In the genomic region with DNA sequence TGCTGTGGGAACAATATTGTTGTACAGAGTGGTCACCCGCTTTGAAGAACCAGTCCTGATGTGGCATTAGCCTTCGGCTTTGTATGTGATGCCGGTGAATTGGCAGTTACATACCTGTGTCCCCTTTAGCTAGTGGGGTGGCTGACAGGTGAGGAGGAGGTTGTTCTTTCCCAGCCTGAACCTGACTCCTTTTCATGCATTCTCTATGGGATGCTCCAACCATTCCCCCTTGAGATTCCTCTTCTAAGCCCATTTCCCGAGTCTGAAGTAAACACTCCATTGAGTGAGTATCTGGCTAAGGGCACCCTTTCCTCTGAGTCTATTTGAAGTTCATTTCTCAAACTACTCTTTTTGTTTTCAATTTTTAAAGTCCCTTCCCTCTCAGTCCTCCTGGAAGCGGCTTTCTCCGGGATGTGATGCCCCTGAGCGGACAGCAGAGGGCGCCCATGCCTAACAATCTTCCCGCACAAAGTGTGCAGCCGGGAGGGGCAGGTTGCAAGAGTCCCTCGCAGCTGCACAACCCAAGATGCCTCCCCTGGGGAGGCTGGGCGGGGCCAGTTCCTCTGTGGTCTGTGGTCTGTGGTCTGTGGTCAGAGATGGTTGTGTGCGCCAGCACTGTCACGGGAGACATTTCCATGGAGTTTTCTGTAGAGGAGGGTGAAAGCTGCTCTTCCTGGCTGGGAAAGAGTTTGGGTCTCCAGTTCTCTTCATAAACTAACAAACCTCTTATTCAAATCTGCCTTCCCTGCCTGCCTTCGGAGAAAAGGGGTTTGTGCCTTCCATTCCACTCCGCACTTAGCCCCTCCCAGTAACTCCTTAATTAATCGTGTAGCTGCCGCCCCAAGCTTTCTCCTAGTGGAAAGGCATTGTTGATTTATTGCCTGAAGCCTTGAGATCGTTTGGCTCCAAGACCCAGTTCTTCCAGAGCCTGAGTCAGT, we compare ENCODE assay signal across 8 cellular contexts. TPM values are rescaled to one million over a fixed set of nuclear protein-coding genes. Genes with fewer than 3 reads are reported as not detected.
DNase-seq lines count a peak whose midpoint lies in the region; ATAC-seq lines count a peak whose summit lies in the region.

No MANE protein-coding gene starts in this region.

- DNase-seq in CD8-positive, alpha-beta memory T cell: peak; percentile 85 to 94 (median 89)
- DNase-seq in NCI-H748 treated with DMSO at 0.1 percent for 48 hours (lab: John Stamatoyannopoulos, UW): peak; percentile 49
- DNase-seq in activated CD4-positive, alpha-beta memory T cell treated with anti-CD3 and anti-CD28 coated beads for 36 hours: peak; percentile 93
- DNase-seq in effector CD4-positive, alpha-beta T cell: peak; percentile 81
- peak; percentile 96 for DNase-seq in mesenchymal stem cell
- peak; percentile 71 for DNase-seq in stimulated activated CD8-positive, alpha-beta memory T cell treated with anti-CD3 and anti-CD28 coated beads, Interleukin-15, amount 100 ng/mL, for 24 hours (ENCODE audit: low read depth)

- peak overlapping the region in 7 of 8 donors; percentile 59 to 95 (median 81) for H3K27ac Mint-ChIP-seq in CD8-positive, alpha-beta memory T cell
- peak overlapping the region; percentile 81 for H3K27ac Mint-ChIP-seq in activated CD4-positive, alpha-beta memory T cell treated with anti-CD3 and anti-CD28 coated beads for 36 hours

- H3K9me3 ChIP-seq in CD8-positive, alpha-beta memory T cell (ENCODE audit: low read length): no peaks in the 10 kb centered on the region
- peaks cover 5% of the 10 kb centered on the region for H3K9me3 ChIP-seq in mesenchymal stem cell (ENCODE audit: control insufficient read depth, low read length)

- no peak overlapping the region for H2BK15ac ChIP-seq in mesenchymal stem cell (ENCODE audit: low read depth, poor library complexity, severe bottlenecking)

- H4K8ac ChIP-seq in mesenchymal stem cell (ENCODE audit: low read length): peak overlapping the region; percentile 32

- H3K18ac ChIP-seq in mesenchymal stem cell (ENCODE audit: low read depth in 1 of 2, low read length in 2 of 2): no peak overlapping the region

- peaks cover 11 to 19% (median 15%) of the 10 kb centered on the region in 3 donors for H3K4me1 Mint-ChIP-seq in CD8-positive, alpha-beta memory T cell
- peaks cover 20% of the 10 kb centered on the region for H3K4me1 Mint-ChIP-seq in activated CD4-positive, alpha-beta memory T cell treated with anti-CD3 and anti-CD28 coated beads for 36 hours (ENCODE audit: low read depth)

- ATAC-seq in GM19452 (IDR thresholded peaks at IDR 0.05; ENCODE audit: unreplicated experiment): peak; percentile 99
- ATAC-seq in HG03558 (IDR thresholded peaks at IDR 0.05; ENCODE audit: extremely low read depth, unreplicated experiment): peak; percentile 89

- H4K91ac ChIP-seq in mesenchymal stem cell (ENCODE audit: low read length): no peak overlapping the region

- H3K23ac ChIP-seq in mesenchymal stem cell (ENCODE audit: low read length in 2 of 2): no peak overlapping the region

- peak overlapping the region; percentile 83 for H3K9ac ChIP-seq in mesenchymal stem cell (ENCODE audit: low read length)

- H3K4me3 ChIP-seq in CD8-positive, alpha-beta memory T cell (ENCODE audit: low read length): peak overlapping the region; percentile 5
- peak overlapping the region in 1 of 2 experiments; percentile 67 for H3K4me3 ChIP-seq in mesenchymal stem cell (ENCODE audit: insufficient read depth in 1 of 2, low read depth in 1 of 2, low read length in 2 of 2)

- no peak overlapping the region for H2AK5ac ChIP-seq in mesenchymal stem cell (ENCODE audit: low read length, severe bottlenecking)

- no peaks in the 10 kb centered on the region for H3K79me1 ChIP-seq in mesenchymal stem cell (replicated peaks; ENCODE audit: low read length, poor library complexity, severe bottlenecking)

- H3K27me3 ChIP-seq in CD8-positive, alpha-beta memory T cell (ENCODE audit: insufficient read depth, low read length, poor library complexity, severe bottlenecking): peaks cover 7% of the 10 kb centered on the region
- peaks cover 63 to 67% of the 10 kb centered on the region in 2 experiments for H3K27me3 ChIP-seq in mesenchymal stem cell (ENCODE audit: control insufficient read depth in 1 of 2, insufficient read depth in 1 of 2, low read length in 2 of 2)

- H3K4me3 Mint-ChIP-seq in CD8-positive, alpha-beta memory T cell: peak overlapping the region; percentile 55 to 84 (median 79)
- H3K4me3 Mint-ChIP-seq in activated CD4-positive, alpha-beta memory T cell treated with anti-CD3 and anti-CD28 coated beads for 36 hours: peak overlapping the region; percentile 66

- H3K14ac ChIP-seq in mesenchymal stem cell (ENCODE audit: low read length in 2 of 2): no peak overlapping the region

- H2BK5ac ChIP-seq in mesenchymal stem cell (ENCODE audit: low read depth, low read length, poor library complexity, severe bottlenecking): no peak overlapping the region

- no peaks in the 10 kb centered on the region for H3K36me3 ChIP-seq in CD8-positive, alpha-beta memory T cell (ENCODE audit: insufficient read depth, low read length)
- H3K36me3 ChIP-seq in mesenchymal stem cell (ENCODE audit: control insufficient read depth in 1 of 2, insufficient read depth in 2 of 2, low read depth in 1 of 2, low read length in 2 of 2): no peaks in the 10 kb centered on the region

- intact Hi-C loops in activated CD4-positive, alpha-beta memory T cell treated with anti-CD3 and anti-CD28 coated beads for 36 hours (cut with micrococcal nuclease): loop anchor here (1.0 to 5.0 kb wide), 5 partner anchors 200 to 689 kb away; a partner anchor contains a TSS

- peak overlapping the region; percentile 53 for H3K4me2 ChIP-seq in mesenchymal stem cell (ENCODE audit: low read length, poor library complexity, severe bottlenecking)

- POLR2A ChIA-PET in CD8-positive, alpha-beta memory T cell (lab: Charles Lee): interaction anchor here (0.5 kb wide), 1 partner anchor 198 kb away, joined by 3 read pairs; no protein-coding TSS in a partner anchor
- POLR2A ChIA-PET in activated CD4-positive, alpha-beta memory T cell treated with anti-CD3 and anti-CD28 coated beads for 36 hours (lab: Charles Lee): interaction anchor here (1.1 kb wide), 1 partner anchor 198 kb away, joined by 3 read pairs; no protein-coding TSS in a partner anchor

- 17% methylated on average over 17 of the region's 19 CpGs for WGBS in mesenchymal stem cell

- H3K36me3 Mint-ChIP-seq in CD8-positive, alpha-beta memory T cell: no peaks in the 10 kb centered on the region
- H3K36me3 Mint-ChIP-seq in activated CD4-positive, alpha-beta memory T cell treated with anti-CD3 and anti-CD28 coated beads for 36 hours: peaks cover 2% of the 10 kb centered on the region

- peaks cover 25 to 71% of the 10 kb centered on the region in 2 donors for H3K27me3 Mint-ChIP-seq in CD8-positive, alpha-beta memory T cell
- peaks cover 57% of the 10 kb centered on the region for H3K27me3 Mint-ChIP-seq in activated CD4-positive, alpha-beta memory T cell treated with anti-CD3 and anti-CD28 coated beads for 36 hours

- CTCF ChIA-PET in CD8-positive, alpha-beta memory T cell (lab: Charles Lee): interaction anchor here (0.8 to 15.4 kb wide), 21 partner anchors 9 to 1087 kb away, joined by 3 to 276 read pairs (median 4); a partner anchor contains a TSS
- CTCF ChIA-PET in activated CD4-positive, alpha-beta memory T cell treated with anti-CD3 and anti-CD28 coated beads for 36 hours (lab: Charles Lee): interaction anchor here (0.6 to 9.1 kb wide), 33 partner anchors 8 to 1086 kb away, joined by 3 to 312 read pairs (median 4); a partner anchor contains a TSS

- H2BK120ac ChIP-seq in mesenchymal stem cell (ENCODE audit: low read depth, low read length): no peak overlapping the region

- H3K27ac ChIP-seq in CD8-positive, alpha-beta memory T cell (ENCODE audit: low read depth, low read length): no peak overlapping the region
- no peak overlapping the region for H3K27ac ChIP-seq in mesenchymal stem cell (ENCODE audit: low read length, poor library complexity, severe bottlenecking)

- no peak overlapping the region for H2BK12ac ChIP-seq in mesenchymal stem cell (ENCODE audit: low read length in 2 of 2)

- peaks cover 0 to 2% (median 0%) of the 10 kb centered on the region in 5 donors for H3K9me3 Mint-ChIP-seq in CD8-positive, alpha-beta memory T cell
- no peaks in the 10 kb centered on the region for H3K9me3 Mint-ChIP-seq in activated CD4-positive, alpha-beta memory T cell treated with anti-CD3 and anti-CD28 coated beads for 36 hours

- no peak overlapping the region for H2AFZ ChIP-seq in mesenchymal stem cell (ENCODE audit: low read depth, low read length)

- no peak overlapping the region for H3K4ac ChIP-seq in mesenchymal stem cell (ENCODE audit: low read depth in 1 of 2, low read length in 2 of 2)

- H3K4me1 ChIP-seq in CD8-positive, alpha-beta memory T cell (ENCODE audit: insufficient read depth, low read length): peaks cover 16% of the 10 kb centered on the region
- H3K4me1 ChIP-seq in mesenchymal stem cell (ENCODE audit: control insufficient read depth, insufficient read depth, low read depth, low read length): no peaks in the 10 kb centered on the region

RNA-seq across cellular contexts. Expression of a gene that starts 36.4 kb away (rescaled TPM):
- total RNA-seq in CD8-positive, alpha-beta memory T cell: not detected
- not detected for polyA plus RNA-seq in CD8-positive, alpha-beta memory T cell
- total RNA-seq in activated CD4-positive, alpha-beta memory T cell treated with anti-CD3 and anti-CD28 coated beads for 36 hours: not detected
- polyA plus RNA-seq in mesenchymal stem cell (2013, experiment 1 of 2): not detected
- not detected for polyA plus RNA-seq in mesenchymal stem cell (2013, experiment 2 of 2)

RNA-seq across cellular contexts. Expression of a gene that starts 52.0 kb away (rescaled TPM):
- not detected for total RNA-seq in CD8-positive, alpha-beta memory T cell
- polyA plus RNA-seq in CD8-positive, alpha-beta memory T cell: not detected
- total RNA-seq in activated CD4-positive, alpha-beta memory T cell treated with anti-CD3 and anti-CD28 coated beads for 36 hours: under 1 TPM in 1 of 2 experiments, not detected in 1; 0.19 TPM
- not detected for polyA plus RNA-seq in mesenchymal stem cell (2013, experiment 1 of 2)
- not detected for polyA plus RNA-seq in mesenchymal stem cell (2013, experiment 2 of 2)
